ENCODE assay signal across 1 cellular context in the genomic region with DNA sequence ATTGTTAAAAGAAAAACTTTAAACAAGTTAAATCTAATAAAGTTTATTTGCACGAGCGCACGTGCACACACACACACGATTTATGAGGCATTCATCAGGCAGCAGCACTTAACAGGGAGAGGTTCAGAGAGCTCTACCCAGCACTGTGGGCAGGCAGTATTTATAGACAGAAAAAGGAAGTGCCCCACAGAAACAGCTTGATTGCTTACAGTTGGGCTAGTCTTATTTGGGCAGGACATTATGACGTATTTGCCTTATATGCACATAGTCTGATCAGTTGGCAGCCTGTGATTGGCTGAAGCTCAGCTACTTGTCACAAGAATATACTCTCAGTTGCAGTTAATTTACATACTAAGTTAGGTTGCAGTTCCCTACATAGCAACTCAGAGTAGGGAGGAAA.
TF ChIP-seq lines count a peak whose summit lies in the region.

No MANE protein-coding gene starts in this region.

TF ChIP-seq in GM23338, 12 proteins besides CTCF, POLR2A, EP300 and RAD21 (continued from another document):
- TF ChIP-seq, protein P1, sequence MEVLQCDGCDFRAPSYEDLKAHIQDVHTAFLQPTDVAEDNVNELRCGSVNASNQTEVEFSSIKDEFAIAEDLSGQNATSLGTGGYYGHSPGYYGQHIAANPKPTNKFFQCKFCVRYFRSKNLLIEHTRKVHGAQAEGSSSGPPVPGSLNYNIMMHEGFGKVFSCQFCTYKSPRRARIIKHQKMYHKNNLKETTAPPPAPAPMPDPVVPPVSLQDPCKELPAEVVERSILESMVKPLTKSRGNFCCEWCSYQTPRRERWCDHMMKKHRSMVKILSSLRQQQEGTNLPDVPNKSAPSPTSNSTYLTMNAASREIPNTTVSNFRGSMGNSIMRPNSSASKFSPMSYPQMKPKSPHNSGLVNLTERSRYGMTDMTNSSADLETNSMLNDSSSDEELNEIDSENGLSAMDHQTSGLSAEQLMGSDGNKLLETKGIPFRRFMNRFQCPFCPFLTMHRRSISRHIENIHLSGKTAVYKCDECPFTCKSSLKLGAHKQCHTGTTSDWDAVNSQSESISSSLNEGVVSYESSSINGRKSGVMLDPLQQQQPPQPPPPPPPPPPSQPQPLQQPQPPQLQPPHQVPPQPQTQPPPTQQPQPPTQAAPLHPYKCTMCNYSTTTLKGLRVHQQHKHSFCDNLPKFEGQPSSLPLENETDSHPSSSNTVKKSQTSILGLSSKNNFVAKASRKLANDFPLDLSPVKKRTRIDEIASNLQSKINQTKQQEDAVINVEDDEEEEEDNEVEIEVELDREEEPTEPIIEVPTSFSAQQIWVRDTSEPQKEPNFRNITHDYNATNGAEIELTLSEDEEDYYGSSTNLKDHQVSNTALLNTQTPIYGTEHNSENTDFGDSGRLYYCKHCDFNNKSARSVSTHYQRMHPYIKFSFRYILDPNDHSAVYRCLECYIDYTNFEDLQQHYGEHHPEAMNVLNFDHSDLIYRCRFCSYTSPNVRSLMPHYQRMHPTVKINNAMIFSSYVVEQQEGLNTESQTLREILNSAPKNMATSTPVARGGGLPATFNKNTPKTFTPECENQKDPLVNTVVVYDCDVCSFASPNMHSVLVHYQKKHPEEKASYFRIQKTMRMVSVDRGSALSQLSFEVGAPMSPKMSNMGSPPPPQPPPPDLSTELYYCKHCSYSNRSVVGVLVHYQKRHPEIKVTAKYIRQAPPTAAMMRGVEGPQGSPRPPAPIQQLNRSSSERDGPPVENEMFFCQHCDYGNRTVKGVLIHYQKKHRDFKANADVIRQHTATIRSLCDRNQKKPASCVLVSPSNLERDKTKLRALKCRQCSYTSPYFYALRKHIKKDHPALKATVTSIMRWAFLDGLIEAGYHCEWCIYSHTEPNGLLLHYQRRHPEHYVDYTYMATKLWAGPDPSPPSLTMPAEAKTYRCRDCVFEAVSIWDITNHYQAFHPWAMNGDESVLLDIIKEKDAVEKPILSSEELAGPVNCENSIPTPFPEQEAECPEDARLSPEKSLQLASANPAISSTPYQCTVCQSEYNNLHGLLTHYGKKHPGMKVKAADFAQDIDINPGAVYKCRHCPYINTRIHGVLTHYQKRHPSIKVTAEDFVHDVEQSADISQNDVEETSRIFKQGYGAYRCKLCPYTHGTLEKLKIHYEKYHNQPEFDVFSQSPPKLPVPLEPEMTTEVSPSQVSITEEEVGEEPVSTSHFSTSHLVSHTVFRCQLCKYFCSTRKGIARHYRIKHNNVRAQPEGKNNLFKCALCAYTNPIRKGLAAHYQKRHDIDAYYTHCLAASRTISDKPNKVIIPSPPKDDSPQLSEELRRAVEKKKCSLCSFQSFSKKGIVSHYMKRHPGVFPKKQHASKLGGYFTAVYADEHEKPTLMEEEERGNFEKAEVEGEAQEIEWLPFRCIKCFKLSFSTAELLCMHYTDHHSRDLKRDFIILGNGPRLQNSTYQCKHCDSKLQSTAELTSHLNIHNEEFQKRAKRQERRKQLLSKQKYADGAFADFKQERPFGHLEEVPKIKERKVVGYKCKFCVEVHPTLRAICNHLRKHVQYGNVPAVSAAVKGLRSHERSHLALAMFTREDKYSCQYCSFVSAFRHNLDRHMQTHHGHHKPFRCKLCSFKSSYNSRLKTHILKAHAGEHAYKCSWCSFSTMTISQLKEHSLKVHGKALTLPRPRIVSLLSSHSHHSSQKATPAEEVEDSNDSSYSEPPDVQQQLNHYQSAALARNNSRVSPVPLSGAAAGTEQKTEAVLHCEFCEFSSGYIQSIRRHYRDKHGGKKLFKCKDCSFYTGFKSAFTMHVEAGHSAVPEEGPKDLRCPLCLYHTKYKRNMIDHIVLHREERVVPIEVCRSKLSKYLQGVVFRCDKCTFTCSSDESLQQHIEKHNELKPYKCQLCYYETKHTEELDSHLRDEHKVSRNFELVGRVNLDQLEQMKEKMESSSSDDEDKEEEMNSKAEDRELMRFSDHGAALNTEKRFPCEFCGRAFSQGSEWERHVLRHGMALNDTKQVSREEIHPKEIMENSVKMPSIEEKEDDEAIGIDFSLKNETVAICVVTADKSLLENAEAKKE (CRISPR knock-in tag; IDR thresholded peaks at IDR 0.05), result no peak
- TF ChIP-seq ZNF114 (CRISPR knock-in tag; IDR thresholded peaks at IDR 0.05), result no peak
- no peak for TF ChIP-seq JUNB (IDR thresholded peaks at IDR 0.05; ENCODE audit: unreplicated experiment)
- no peak for TF ChIP-seq EZH2phosphoT487 (IDR thresholded peaks at IDR 0.05; ENCODE audit: unreplicated experiment)
- no peak for TF ChIP-seq ZNF331 (CRISPR knock-in tag; IDR thresholded peaks at IDR 0.05; ENCODE audit: low read depth)
- TF ChIP-seq EZH2 (IDR thresholded peaks at IDR 0.05; ENCODE audit: low read depth, unreplicated experiment), result no peak
